ENCODE assay signal across 2 cellular contexts in genomic region chr3:49607105-49607591, GRCh38.
A peak's percentile ranks its signal among the peaks of the same experiment; 100 is the strongest.
TF ChIP-seq lines count a peak whose summit lies in the region.

No MANE protein-coding gene starts in this region.

TF ChIP-seq in HepG2, 621 proteins besides CTCF, POLR2A, EP300 and RAD21 (continues in another document):
- no peak for TF ChIP-seq SETDB1 (CRISPR knock-in tag; IDR thresholded peaks at IDR 0.05; ENCODE audit: borderline replicate concordance)
- no peak for TF ChIP-seq ARID5B (CRISPR knock-in tag; IDR thresholded peaks at IDR 0.05)
- TF ChIP-seq ZNF737 (CRISPR knock-in tag; IDR thresholded peaks at IDR 0.05; ENCODE audit: borderline replicate concordance), result no peak
- TF ChIP-seq XRCC5 (optimal IDR thresholded peaks at IDR 0.05; ENCODE audit: low read length), result no peak
- TF ChIP-seq KLF11 (CRISPR knock-in tag; IDR thresholded peaks at IDR 0.05), result no peak
- TF ChIP-seq ZNF12 (CRISPR knock-in tag; IDR thresholded peaks at IDR 0.05), result no peak
- no peak for TF ChIP-seq AGO1 (IDR thresholded peaks at IDR 0.05; ENCODE audit: low read depth, low read length, poor library complexity, severe bottlenecking)
- TF ChIP-seq HDAC2 (CRISPR knock-in tag; IDR thresholded peaks at IDR 0.05), result no peak
- TF ChIP-seq SOX5 (CRISPR knock-in tag; IDR thresholded peaks at IDR 0.05; ENCODE audit: borderline replicate concordance), result no peak
- no peak for TF ChIP-seq RAD51 (IDR thresholded peaks at IDR 0.05; ENCODE audit: borderline replicate concordance)
- no peak for TF ChIP-seq CBFB (CRISPR knock-in tag; IDR thresholded peaks at IDR 0.05)
- TF ChIP-seq MYPOP (CRISPR knock-in tag; IDR thresholded peaks at IDR 0.05), result no peak
- no peak for TF ChIP-seq ZNF614 (CRISPR knock-in tag; IDR thresholded peaks at IDR 0.05; ENCODE audit: borderline replicate concordance)
- TF ChIP-seq HIC2 (CRISPR knock-in tag; IDR thresholded peaks at IDR 0.05; ENCODE audit: low read depth), result no peak
- no peak for TF ChIP-seq ZNF746 (CRISPR knock-in tag; IDR thresholded peaks at IDR 0.05)
- TF ChIP-seq SNRNP70 (IDR thresholded peaks at IDR 0.05; ENCODE audit: low read depth, low read length), result no peak
- TF ChIP-seq ZNF607 (CRISPR knock-in tag; IDR thresholded peaks at IDR 0.05; ENCODE audit: borderline replicate concordance), result no peak
- no peak for TF ChIP-seq ZNF121 (CRISPR knock-in tag; IDR thresholded peaks at IDR 0.05)

TF ChIP-seq in endothelial cell of umbilical vein, 7 proteins besides CTCF, POLR2A, EP300 and RAD21:
- TF ChIP-seq JUN (IDR thresholded peaks at IDR 0.05; ENCODE audit: borderline replicate concordance, insufficient read depth, insufficient read length, low read depth), result no peak
- TF ChIP-seq FOS (IDR thresholded peaks at IDR 0.05; ENCODE audit: borderline replicate concordance, insufficient read depth, low read length), result no peak
- TF ChIP-seq MAX (IDR thresholded peaks at IDR 0.05; ENCODE audit: insufficient read depth, insufficient read length), result peak; percentile 20
